8 cellular contexts compared by ENCODE assay signal in the genomic region with DNA sequence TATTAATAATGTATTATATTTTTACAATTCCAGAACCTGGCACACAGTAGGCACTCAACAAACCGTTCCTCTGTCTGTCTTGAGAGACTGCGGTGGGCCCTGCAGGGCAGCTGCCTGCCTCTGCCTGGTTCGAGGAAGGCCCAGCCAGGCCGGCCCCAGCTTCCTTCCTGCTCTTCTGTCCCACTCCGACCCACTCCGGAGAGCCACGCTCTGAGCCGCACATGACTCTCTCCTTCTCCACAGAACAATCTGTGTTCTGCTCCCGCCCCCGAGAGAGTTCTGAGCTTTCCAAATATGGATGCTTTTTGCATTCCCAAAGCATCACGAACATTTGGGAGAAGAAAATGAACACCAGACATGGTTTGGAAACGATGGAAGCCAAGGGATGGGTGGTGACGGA. TPM values are rescaled to one million over a fixed set of nuclear protein-coding genes. Genes with fewer than 3 reads are reported as not detected.
A peak's percentile ranks its signal among the peaks of the same experiment; 100 is the strongest.
DNase-seq lines count a peak whose midpoint lies in the region; ATAC-seq and TF ChIP-seq lines count a peak whose summit lies in the region.

No MANE protein-coding gene starts in this region.

- H3K27me3 ChIP-seq in right lobe of liver: no peaks in the 10 kb centered on the region

- H3K9me3 ChIP-seq in right lobe of liver: peaks cover 0 to 7% (median 0%) of the 10 kb centered on the region in 4 donors

- TF ChIP-seq CTCF in LNCaP clone FGC (IDR thresholded peaks at IDR 0.05; ENCODE audit: control insufficient read depth, extremely low read depth, insufficient read depth): no peak
- no peak for TF ChIP-seq CTCF in cardiac fibroblast (IDR thresholded peaks at IDR 0.05; ENCODE audit: low read depth, low read length)
- TF ChIP-seq CTCF in right lobe of liver (IDR thresholded peaks at IDR 0.05): no peak

- H3K36me3 ChIP-seq in right lobe of liver: no peaks in the 10 kb centered on the region

- H3K27ac ChIP-seq in right lobe of liver (peak overlapping the region; percentile 58 to 88 (median 74)), substantia nigra (ENCODE audit: low read depth, low read length, poor library complexity, severe bottlenecking) (peak overlapping the region; percentile 89)

- no peak for TF ChIP-seq POLR2A in right lobe of liver (IDR thresholded peaks at IDR 0.05)

- H3K4me3 ChIP-seq in LNCaP clone FGC (ENCODE audit: low read depth, low read length) (peak overlapping the region; percentile 45), cardiac fibroblast (replicated peaks in 1 of 2; ENCODE audit: low read depth in 2 of 2, low read length in 2 of 2) (peak overlapping the region in 1 of 2 donors; percentile 55), right lobe of liver (peak overlapping the region; percentile 22 to 58 (median 45))

- intact Hi-C loops in right lobe of liver (cut with DNase I): no loop called here

- peaks cover 0 to 15% (median 2%) of the 10 kb centered on the region in 4 donors for H3K4me1 ChIP-seq in right lobe of liver

- peak; percentile 40 to 65 (median 52) for ATAC-seq in right lobe of liver
- no peak for ATAC-seq in GM19397 (IDR thresholded peaks at IDR 0.05; ENCODE audit: unreplicated experiment)
- ATAC-seq in GM21526 (IDR thresholded peaks at IDR 0.05; ENCODE audit: low FRiP score, unreplicated experiment): no peak

- DNase-seq in EH (ENCODE audit: low read depth) (peak; percentile 75), LNCaP clone FGC (ENCODE audit: low read depth) (no peak), cardiac fibroblast (ENCODE audit: low read depth in 2 of 2) (peak; percentile 46 to 50), right lobe of liver (peak; percentile 61 to 65 (median 65)), substantia nigra (lab: John Stamatoyannopoulos, UW) (peak in 17 of 49 donors; percentile 13 to 53 (median 32)), A172 (ENCODE audit: low spot score) (no peak)

- WGBS in right lobe of liver (ENCODE audit: insufficient coverage, low coverage, low lambda C conversion rate, missing lambda C conversion rate): 50% methylated on average over 11 of the region's 13 CpGs

RNA-seq across cellular contexts. Expression of gene TTC7B, which starts 57.3 kb away (rescaled TPM):
- total RNA-seq in right lobe of liver: 10 to 100 TPM; 18.4 to 56.1 (median 37.5) TPM
- total RNA-seq in A172 (2014; rRNA removed; shearing (Covaris generic)): 40.2 and 49.0 TPM in 2 replicates

Comparison
In these comparisons a context has a peak if more than half of its experiments do, and no peak if none do; other contexts are left out.
1. DNase-seq: peak in EH (single experiment), cardiac fibroblast (2 of 2) and right lobe of liver (3 of 3); none in LNCaP clone FGC (single experiment) and A172 (single experiment).
2. ATAC-seq: peak in right lobe of liver (4 of 4); none in GM19397 (single experiment) and GM21526 (single experiment).